Comparison of ENCODE assay signal across 21 cellular contexts in genomic region chr5:61229416-61229815, GRCh38.
DNase-seq lines count a peak whose midpoint lies in the region; ATAC-seq, FAIRE-seq and TF ChIP-seq lines count a peak whose summit lies in the region.
"Had no signal": no experiment of that assay in that cellular context is flagged by ENCODE, and none has a peak within 500 bp of the region (broad histone marks: within the 10 kb centered on the region; RNA-seq: fewer than 3 reads in every experiment).

No MANE protein-coding gene starts in this region.

- H3K9me3 ChIP-seq in BE2C = no peaks in the 10 kb centered on the region
- peaks cover 4% of the 10 kb centered on the region for H3K9me3 ChIP-seq in H9 (ENCODE audit: control insufficient read depth, low read depth, low read length)
- no peaks in the 10 kb centered on the region for H3K9me3 ChIP-seq in astrocyte (ENCODE audit: insufficient read depth, low read depth, low read length)
- peaks cover 0 to 3% (median 0%) of the 10 kb centered on the region in 3 donors for H3K9me3 ChIP-seq in tibial artery
- H3K9me3 ChIP-seq in mucosa of descending colon = no peaks in the 10 kb centered on the region
- H3K9me3 ChIP-seq: MG63, SJCRH30, vagina had no signal

- H3K4me2 ChIP-seq in H9 (ENCODE audit: insufficient read depth, insufficient read length, low read length) (no peak overlapping the region), astrocyte (ENCODE audit: low read length) (peak overlapping the region; percentile 57)
- H3K4me2 ChIP-seq: GM23338 had no signal

- H3K27me3 Mint-ChIP-seq in H9 (ENCODE audit: low read depth) (peaks cover 3% of the 10 kb centered on the region; the same call in 1 of the 2 replicates), astrocyte (ENCODE audit: low read depth, unreplicated experiment) (no peaks in the 10 kb centered on the region), HFFc6 (ENCODE audit: insufficient read depth) (peaks cover 2% of the 10 kb centered on the region; the same call in 1 of the 2 replicates)
- H3K27me3 Mint-ChIP-seq: activated CD8-positive, alpha-beta memory T cell treated with anti-CD3 and anti-CD28 coated beads, Interleukin-2, amount 10 ng/mL, durations not matched to agents 7 days and 5 days had no signal

- H3K9me3 Mint-ChIP-seq in H9 (peaks cover 0 to 8% of the 10 kb centered on the region in 2 experiments; a peak in 3 of 5 replicates), astrocyte (ENCODE audit: unreplicated experiment) (peaks cover 4% of the 10 kb centered on the region), HFFc6 (no peaks in the 10 kb centered on the region)
- H3K9me3 Mint-ChIP-seq: GM23338 had no signal

- H3K4me3 Mint-ChIP-seq in H9 (no peak overlapping the region), astrocyte (ENCODE audit: unreplicated experiment) (no peak overlapping the region), HFFc6 (no peak overlapping the region)
- H3K4me3 Mint-ChIP-seq: activated CD8-positive, alpha-beta memory T cell treated with anti-CD3 and anti-CD28 coated beads, Interleukin-2, amount 10 ng/mL, durations not matched to agents 7 days and 5 days; GM23338; T-helper 17 cell had no signal

- H2AFZ ChIP-seq in H9 (ENCODE audit: low read length) = no peak overlapping the region
- no peak overlapping the region for H2AFZ ChIP-seq in astrocyte (ENCODE audit: low read depth, low read length)
- H2AFZ ChIP-seq: GM23338 had no signal

- no peaks in the 10 kb centered on the region for H3K79me1 ChIP-seq in H9 (ENCODE audit: insufficient read depth, low read depth, low read length, poor library complexity, severe bottlenecking)

- no peak overlapping the region for H3T11ph ChIP-seq in H9 (ENCODE audit: low read length)

- no peak overlapping the region for H4K8ac ChIP-seq in H9 (replicated peaks; ENCODE audit: insufficient read length, low read depth, low read length)

- no peak overlapping the region for H3K4ac ChIP-seq in H9 (ENCODE audit: low read depth, low read length)

- no peak overlapping the region for H2BK120ac ChIP-seq in H9 (ENCODE audit: low read depth, low read length, poor library complexity, severe bottlenecking)

- H3K27ac ChIP-seq in H9 (ENCODE audit: insufficient read length, low read depth, low read length) = no peak overlapping the region
- H3K27ac ChIP-seq in astrocyte (ENCODE audit: low read depth, low read length) = no peak overlapping the region
- H3K27ac ChIP-seq in tibial artery = no peak overlapping the region
- H3K27ac ChIP-seq: SJCRH30, vagina had no signal

- no peak overlapping the region for H2AK5ac ChIP-seq in H9 (ENCODE audit: insufficient read length, low read length)

- H2BK5ac ChIP-seq in H9 (ENCODE audit: insufficient read length, low read length) = no peak overlapping the region

- peak; percentile 44 for ATAC-seq in left lobe of liver
- ATAC-seq in HG03442 (IDR thresholded peaks at IDR 0.05; ENCODE audit: unreplicated experiment) = no peak
- ATAC-seq in mucosa of descending colon = no peak
- ATAC-seq: activated CD4-positive, CD25-positive, alpha-beta regulatory T cell treated with anti-CD3 and anti-CD28 coated beads, Interleukin-2, amount 50 U/mL, for 24 hours; GM23338; T-helper 17 cell had no signal

- no CpG with 5 or more reads among the region's 6 CpGs for WGBS in H9 (ENCODE audit: extremely low coverage, insufficient read length, low lambda C conversion rate)

- TF ChIP-seq CTCF in BE2C (IDR thresholded peaks at IDR 0.05; ENCODE audit: low read depth, low read length) (no peak), H9 (conservative IDR thresholded peaks at IDR 0.05) (no peak), astrocyte (IDR thresholded peaks at IDR 0.05; ENCODE audit: insufficient read depth, low read depth, low read length) (no peak), HFFc6 (IDR thresholded peaks at IDR 0.05) (no peak), tibial artery (IDR thresholded peaks at IDR 0.05) (no peak), mucosa of descending colon (IDR thresholded peaks at IDR 0.05) (no peak)

- H3K4me1 Mint-ChIP-seq in H9 (peaks cover 2 to 5% of the 10 kb centered on the region in 2 experiments; a peak in 2 of 4 replicates), astrocyte (ENCODE audit: low read depth, unreplicated experiment) (peaks cover 25% of the 10 kb centered on the region), HFFc6 (ENCODE audit: low read depth) (peaks cover 13% of the 10 kb centered on the region)

- no peak overlapping the region for H4K5ac ChIP-seq in H9 (ENCODE audit: insufficient read length, low read depth, low read length)

- H4K91ac ChIP-seq in H9 (ENCODE audit: insufficient read length, low read depth, low read length) = no peak overlapping the region

- H3K27me3 ChIP-seq in BE2C (no peaks in the 10 kb centered on the region), H9 (ENCODE audit: insufficient read depth, low read length) (no peaks in the 10 kb centered on the region), astrocyte (ENCODE audit: insufficient read depth, low read length) (no peaks in the 10 kb centered on the region), tibial artery (no peaks in the 10 kb centered on the region)
- H3K27me3 ChIP-seq: MG63, SJCRH30, vagina had no signal

- H3K27ac Mint-ChIP-seq in H9 (no peak overlapping the region; a peak in 1 of 7 replicates), astrocyte (ENCODE audit: unreplicated experiment) (no peak overlapping the region), HFFc6 (no peak overlapping the region)
- H3K27ac Mint-ChIP-seq: activated CD8-positive, alpha-beta memory T cell treated with anti-CD3 and anti-CD28 coated beads, Interleukin-2, amount 10 ng/mL, durations not matched to agents 7 days and 5 days; GM23338; T-helper 17 cell had no signal

- H3K4me3 ChIP-seq in BE2C (ENCODE audit: low read depth, low read length) (no peak overlapping the region), astrocyte (ENCODE audit: insufficient read depth, low read depth, low read length) (no peak overlapping the region), tibial artery (no peak overlapping the region), mucosa of descending colon (no peak overlapping the region)
- H3K4me3 ChIP-seq: GM23338, MG63, SJCRH30, vagina had no signal

- no peak overlapping the region for H2BK15ac ChIP-seq in H9 (ENCODE audit: low read depth, low read length)

- H3K23me2 ChIP-seq in H9 (ENCODE audit: insufficient read length, low read depth, low read length, poor library complexity, severe bottlenecking) = no peaks in the 10 kb centered on the region

- H3K36me3 ChIP-seq in BE2C = no peaks in the 10 kb centered on the region
- H3K36me3 ChIP-seq in astrocyte (ENCODE audit: insufficient read depth, low read length) = no peaks in the 10 kb centered on the region
- H3K36me3 ChIP-seq in tibial artery = no peaks in the 10 kb centered on the region
- H3K36me3 ChIP-seq in mucosa of descending colon (ENCODE audit: low read depth) = no peaks in the 10 kb centered on the region
- H3K36me3 ChIP-seq: MG63, SJCRH30, vagina had no signal

- intact Hi-C loops in tibial artery (cut with DNase I; ENCODE audit: low total_unique reads) = no loop called here
- intact Hi-C loops in mucosa of descending colon (cut with DNase I, micrococcal nuclease) = no loop called here

- H3K4me1 ChIP-seq in BE2C (peaks cover 8% of the 10 kb centered on the region; the same call in 1 of the 2 replicates), H9 (ENCODE audit: insufficient read depth, low read length) (no peaks in the 10 kb centered on the region), astrocyte (ENCODE audit: insufficient read depth, low read length) (peaks cover 20% of the 10 kb centered on the region), tibial artery (peaks cover 0 to 14% (median 0%) of the 10 kb centered on the region in 4 donors), mucosa of descending colon (ENCODE audit: low read depth) (no peaks in the 10 kb centered on the region)
- H3K4me1 ChIP-seq: SJCRH30, vagina had no signal

- no peak overlapping the region for H2BK20ac ChIP-seq in H9 (ENCODE audit: low read depth, low read length, poor library complexity, severe bottlenecking)

- H3K9ac ChIP-seq in H9 (ENCODE audit: extremely low read depth, insufficient read length, low read length) = no peak overlapping the region
- H3K9ac ChIP-seq in astrocyte (ENCODE audit: low read length) = no peak overlapping the region

- no peak overlapping the region for H2BK12ac ChIP-seq in H9 (ENCODE audit: insufficient read length, low read depth, low read length)

- no peak overlapping the region for H3K23ac ChIP-seq in H9 (ENCODE audit: insufficient read length, low read depth, low read length)

- H3K14ac ChIP-seq in H9 (ENCODE audit: insufficient read depth, low read length) = no peak overlapping the region

- no peak overlapping the region for H3K56ac ChIP-seq in H9 (ENCODE audit: insufficient read length, low read depth, low read length)

- no peak for FAIRE-seq in astrocyte (lab: Jason Lieb, UNC)

- H3K36me3 Mint-ChIP-seq in H9 (ENCODE audit: insufficient read depth in 1 of 3, low read depth in 3 of 3) (no peaks in the 10 kb centered on the region; a peak in 1 of 7 replicates), astrocyte (ENCODE audit: low read depth, unreplicated experiment) (no peaks in the 10 kb centered on the region), HFFc6 (ENCODE audit: low read depth) (no peaks in the 10 kb centered on the region; the same call in 1 of the 2 replicates)

- H3K79me2 ChIP-seq in H9 (ENCODE audit: insufficient read depth, low read length) (no peaks in the 10 kb centered on the region), astrocyte (ENCODE audit: insufficient read depth, low read length) (no peaks in the 10 kb centered on the region)

- H4K20me1 ChIP-seq in H9 (ENCODE audit: control insufficient read depth, insufficient read depth, insufficient read length) (no peaks in the 10 kb centered on the region), astrocyte (ENCODE audit: insufficient read depth, low read length) (no peaks in the 10 kb centered on the region)

- no peak overlapping the region for H3K18ac ChIP-seq in H9 (ENCODE audit: insufficient read length, low read depth, low read length)

- DNase-seq in BE2C (peak; percentile 46), H9 (peak; percentile 26), astrocyte (ENCODE audit: low read depth) (no peak), left lobe of liver (ENCODE audit: low spot score) (peak; percentile 50), HFFc6 (no peak), tibial artery (no peak), mucosa of descending colon (no peak)
- DNase-seq: activated CD8-positive, alpha-beta memory T cell treated with anti-CD3 and anti-CD28 coated beads, Interleukin-2, amount 10 ng/mL, durations not matched to agents 7 days and 5 days; amniotic stem cell; cerebellar nuclear complex; GF-D8; left colon; NCI-H187 treated with DMSO at 0.1 percent for 48 hours; SJCRH30; stimulated activated CD4-positive, alpha-beta T cell treated with anti-CD3 and anti-CD28 coated beads, Interleukin-2, amount 100 ng/mL, for 48 hours; T-helper 17 cell had no signal

Comparison
In these comparisons a context has a peak if more than half of its experiments do, and no peak if none do; other contexts are left out.
1. DNase-seq: peak in BE2C (single experiment), H9 (single experiment) and left lobe of liver (single experiment); none in astrocyte (single experiment), HFFc6 (single experiment), tibial artery (0 of 2) and mucosa of descending colon (0 of 3).